ENCODE assay signal across 17 cellular contexts in the genomic region with DNA sequence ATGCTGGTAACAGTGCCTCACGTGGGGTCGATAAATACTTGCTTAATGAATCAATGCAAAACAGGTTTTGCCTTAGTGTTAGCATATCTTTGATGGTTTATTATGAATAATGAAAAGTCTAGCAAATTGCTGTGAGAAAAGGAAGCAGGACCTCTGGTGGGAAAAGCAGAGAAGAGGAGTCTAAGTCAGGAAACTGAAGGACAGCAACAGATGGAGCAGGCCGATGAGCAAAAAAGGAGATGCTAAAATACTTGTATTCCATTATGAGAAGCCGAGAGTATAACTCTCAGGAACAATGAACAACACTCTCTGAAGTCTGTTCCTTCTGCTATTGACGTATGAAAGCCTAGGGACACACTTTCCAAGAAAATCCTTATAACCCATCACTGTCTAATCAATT.
A peak's percentile ranks its signal among the peaks of the same experiment; 100 is the strongest.
DNase-seq lines count a peak whose midpoint lies in the region; ATAC-seq and TF ChIP-seq lines count a peak whose summit lies in the region.
"Had no signal": no experiment of that assay in that cellular context is flagged by ENCODE, and none has a peak within 500 bp of the region (broad histone marks: within the 10 kb centered on the region; RNA-seq: fewer than 3 reads in every experiment).

No MANE protein-coding gene starts in this region.

- no peak overlapping the region for H3K27ac Mint-ChIP-seq in T-helper 2 cell treated with Interferon-gamma antibody and Interleukin-4, amounts not matched to agents 5 μg/mL and 100 μg/mL, for 36 hours
- no peak overlapping the region for H3K27ac Mint-ChIP-seq in progenitor cell of endocrine pancreas
- H3K27ac Mint-ChIP-seq: CD14-positive monocyte; CD4-positive, CD25-positive, alpha-beta regulatory T cell; CD8-positive, alpha-beta memory T cell had no signal

- DNase-seq in NCI-H524 (lab: John Stamatoyannopoulos, UW) (peak; percentile 75 to 88), SJCRH30 (peak; percentile 51 to 74), progenitor cell of endocrine pancreas (ENCODE audit: low spot score, unreplicated experiment) (no peak)
- no peak for DNase-seq in T-helper 2 cell treated with Interferon-gamma antibody and Interleukin-4, amounts not matched to agents 5 μg/mL and 100 μg/mL, for 36 hours (ENCODE audit: low spot score)
- DNase-seq: 8988T; ACHN; BE2C; C1 segment of cervical spinal cord; CD4-positive, alpha-beta memory T cell; CD4-positive, CD25-positive, alpha-beta regulatory T cell; CD8-positive, alpha-beta memory T cell; COR-L47; DMS79 treated with DMSO at 0.1 percent for 48 hours; GF-D8 had no signal

- ATAC-seq in HG03280 (IDR thresholded peaks at IDR 0.05; ENCODE audit: unreplicated experiment): no peak

- H3K27me3 ChIP-seq in SJCRH30: no peaks in the 10 kb centered on the region
- H3K27me3 ChIP-seq: BE2C, BLaER1 had no signal

- no peaks in the 10 kb centered on the region for H3K36me3 ChIP-seq in SJCRH30
- H3K36me3 ChIP-seq: BE2C, BLaER1 had no signal

- H3K4me3 ChIP-seq in SJCRH30: no peak overlapping the region
- H3K4me3 ChIP-seq: BLaER1 had no signal

- no peaks in the 10 kb centered on the region for H3K4me1 Mint-ChIP-seq in T-helper 2 cell treated with Interferon-gamma antibody and Interleukin-4, amounts not matched to agents 5 μg/mL and 100 μg/mL, for 36 hours (ENCODE audit: low read depth)
- H3K4me1 Mint-ChIP-seq in progenitor cell of endocrine pancreas (ENCODE audit: low read depth): no peaks in the 10 kb centered on the region
- H3K4me1 Mint-ChIP-seq: CD14-positive monocyte; CD4-positive, alpha-beta memory T cell; CD8-positive, alpha-beta memory T cell had no signal

- H3K9me3 Mint-ChIP-seq in T-helper 2 cell treated with Interferon-gamma antibody and Interleukin-4, amounts not matched to agents 5 μg/mL and 100 μg/mL, for 36 hours: peaks cover 5% of the 10 kb centered on the region
- peaks cover 3% of the 10 kb centered on the region for H3K9me3 Mint-ChIP-seq in progenitor cell of endocrine pancreas (ENCODE audit: low read depth)

- H3K27me3 Mint-ChIP-seq in T-helper 2 cell treated with Interferon-gamma antibody and Interleukin-4, amounts not matched to agents 5 μg/mL and 100 μg/mL, for 36 hours (ENCODE audit: low read depth): no peaks in the 10 kb centered on the region
- H3K27me3 Mint-ChIP-seq in progenitor cell of endocrine pancreas: no peaks in the 10 kb centered on the region
- H3K27me3 Mint-ChIP-seq: CD4-positive, alpha-beta memory T cell; CD4-positive, CD25-positive, alpha-beta regulatory T cell had no signal

- H3K4me1 ChIP-seq in SJCRH30: peaks cover 10% of the 10 kb centered on the region
- H3K4me1 ChIP-seq: BE2C, BLaER1 had no signal

- no peaks in the 10 kb centered on the region for H3K36me3 Mint-ChIP-seq in T-helper 2 cell treated with Interferon-gamma antibody and Interleukin-4, amounts not matched to agents 5 μg/mL and 100 μg/mL, for 36 hours (ENCODE audit: low read depth)
- H3K36me3 Mint-ChIP-seq in progenitor cell of endocrine pancreas (ENCODE audit: insufficient read depth): no peaks in the 10 kb centered on the region
- H3K36me3 Mint-ChIP-seq: CD14-positive monocyte; CD4-positive, alpha-beta memory T cell; CD4-positive, CD25-positive, alpha-beta regulatory T cell; CD8-positive, alpha-beta memory T cell had no signal

- no peaks in the 10 kb centered on the region for H3K9me3 ChIP-seq in SJCRH30 (replicated peaks)
- H3K9me3 ChIP-seq: BE2C, BLaER1 had no signal

- no peak for TF ChIP-seq CTCF in progenitor cell of endocrine pancreas (IDR thresholded peaks at IDR 0.05; ENCODE audit: unreplicated experiment)

- no peak overlapping the region for H3K27ac ChIP-seq in SJCRH30
- H3K27ac ChIP-seq: BLaER1 had no signal

- no peak overlapping the region for H3K4me3 Mint-ChIP-seq in T-helper 2 cell treated with Interferon-gamma antibody and Interleukin-4, amounts not matched to agents 5 μg/mL and 100 μg/mL, for 36 hours
- H3K4me3 Mint-ChIP-seq in progenitor cell of endocrine pancreas (ENCODE audit: low read depth): no peak overlapping the region
- H3K4me3 Mint-ChIP-seq: CD14-positive monocyte; CD4-positive, alpha-beta memory T cell; CD4-positive, CD25-positive, alpha-beta regulatory T cell; CD8-positive, alpha-beta memory T cell had no signal

Comparison
In these comparisons a context has a peak if more than half of its experiments do, and no peak if none do; other contexts are left out.
1. DNase-seq: peak in NCI-H524 (2 of 2) and SJCRH30 (2 of 2); none in T-helper 2 cell treated with Interferon-gamma antibody and Interleukin-4, amounts not matched to agents 5 μg/mL and 100 μg/mL, for 36 hours (single experiment) and progenitor cell of endocrine pancreas (single experiment).